11 cellular contexts compared by ENCODE assay signal in genomic region chr9:122180633-122181032, GRCh38.
DNase-seq lines count a peak whose midpoint lies in the region; ATAC-seq lines count a peak whose summit lies in the region.
"Had no signal": no experiment of that assay in that cellular context is flagged by ENCODE, and none has a peak within 500 bp of the region (broad histone marks: within the 10 kb centered on the region; RNA-seq: fewer than 3 reads in every experiment).

No MANE protein-coding gene starts in this region.

- DNase-seq in DMS53 treated with DMSO at 0.1 percent for 48 hours (lab: John Stamatoyannopoulos, UW; ENCODE audit: unreplicated experiment): peak; percentile 66
- DNase-seq in NCI-H1436 (lab: John Stamatoyannopoulos, UW): peak; percentile 75
- peak; percentile 89 for DNase-seq in amniotic epithelial cell (ENCODE audit: low read depth)
- peak; percentile 11 for DNase-seq in left kidney (ENCODE audit: low read depth, low spot score)
- DNase-seq in activated CD4-positive, alpha-beta T cell treated with anti-CD3 and anti-CD28 coated beads for 4 hours: no peak
- no peak for DNase-seq in retina
- DNase-seq: colonic mucosa, GDM1, islet precursor cell had no signal

- no peak for ATAC-seq in HG03565 (IDR thresholded peaks at IDR 0.05; ENCODE audit: unreplicated experiment)
- ATAC-seq in GM19328 (IDR thresholded peaks at IDR 0.05; ENCODE audit: unreplicated experiment): no peak

Comparison
In these comparisons a context has a peak if more than half of its experiments do, and no peak if none do; other contexts are left out.
1. DNase-seq: peak in DMS53 treated with DMSO at 0.1 percent for 48 hours (single experiment), NCI-H1436 (single experiment), amniotic epithelial cell (single experiment) and left kidney (single experiment); none in activated CD4-positive, alpha-beta T cell treated with anti-CD3 and anti-CD28 coated beads for 4 hours (0 of 2) and retina (single experiment).